In genomic region chr9:68507098-68507795, GRCh38 we compare ENCODE assay signal across 8 cellular contexts.
DNase-seq lines count a peak whose midpoint lies in the region; ATAC-seq, FAIRE-seq and TF ChIP-seq lines count a peak whose summit lies in the region.

No MANE protein-coding gene starts in this region.

- ATAC-seq in GM21528 (IDR thresholded peaks at IDR 0.05; ENCODE audit: low FRiP score, unreplicated experiment), result no peak
- ATAC-seq in stimulated activated naive CD8-positive, alpha-beta T cell treated with anti-CD3 and anti-CD28 coated beads, Interleukin-15, Interleukin-2, amounts not matched to agents 100 U/mL and 50 U/mL, for 24 hours, result no peak

- TF ChIP-seq CTCF in D721Med (IDR thresholded peaks at IDR 0.05; ENCODE audit: insufficient read depth, missing control alignments), result peak; percentile 60
- peak; percentile 61 for TF ChIP-seq CTCF in cardiac fibroblast (IDR thresholded peaks at IDR 0.05; ENCODE audit: low read depth, low read length)

- no peak for FAIRE-seq in D721Med (lab: Jason Lieb, UNC)

- no peak for DNase-seq in D721Med (ENCODE audit: insufficient read length, low spot score)
- peak; percentile 34 to 69 for DNase-seq in Kasumi-1 (lab: John Stamatoyannopoulos, UW)
- DNase-seq in cardiac fibroblast (ENCODE audit: low read depth in 2 of 2), result peak; percentile 50 to 54
- peak; percentile 20 for DNase-seq in medulla oblongata (ENCODE audit: extremely low spot score)
- DNase-seq in DMS79 (lab: John Stamatoyannopoulos, UW), result no peak
- no peak for DNase-seq in activated CD4-positive, alpha-beta T cell treated with anti-CD3 and anti-CD28 coated beads for 4 hours
- DNase-seq in stimulated activated naive CD8-positive, alpha-beta T cell treated with anti-CD3 and anti-CD28 coated beads, Interleukin-15, Interleukin-2, amounts not matched to agents 100 U/mL and 50 U/mL, for 24 hours, result no peak

- no peak overlapping the region for H3K4me3 ChIP-seq in cardiac fibroblast (replicated peaks in 1 of 2; ENCODE audit: low read depth in 2 of 2, low read length in 2 of 2)

Comparison
In these comparisons a context has a peak if more than half of its experiments do, and no peak if none do; other contexts are left out.
1. DNase-seq: peak in Kasumi-1 (2 of 2), cardiac fibroblast (2 of 2) and medulla oblongata (single experiment); none in D721Med (single experiment), DMS79 (single experiment), activated CD4-positive, alpha-beta T cell treated with anti-CD3 and anti-CD28 coated beads for 4 hours (0 of 2) and stimulated activated naive CD8-positive, alpha-beta T cell treated with anti-CD3 and anti-CD28 coated beads, Interleukin-15, Interleukin-2, amounts not matched to agents 100 U/mL and 50 U/mL, for 24 hours (single experiment).